ENCODE assay signal across 1 cellular context in genomic region chr2:157839822-157840221, GRCh38.
TF ChIP-seq lines count a peak whose summit lies in the region.

No MANE protein-coding gene starts in this region.

TF ChIP-seq in IMR-90, 13 proteins besides CTCF, POLR2A, EP300 and RAD21 (continued from another document):
- TF ChIP-seq USF2 (IDR thresholded peaks at IDR 0.05; ENCODE audit: low read depth, low read length), result no peak
- no peak for TF ChIP-seq CHD1 (IDR thresholded peaks at IDR 0.05; ENCODE audit: low read depth, low read length)
- no peak for TF ChIP-seq FOS (IDR thresholded peaks at IDR 0.05; ENCODE audit: low read depth, low read length)
